11 cellular contexts compared by ENCODE assay signal in genomic region chr12:49624919-49625577, GRCh38. TPM values are rescaled to one million over a fixed set of nuclear protein-coding genes. Genes with fewer than 3 reads are reported as not detected.
A peak's percentile ranks its signal among the peaks of the same experiment; 100 is the strongest.
DNase-seq lines count a peak whose midpoint lies in the region; ATAC-seq and TF ChIP-seq lines count a peak whose summit lies in the region.
"Had no signal": no experiment of that assay in that cellular context is flagged by ENCODE, and none has a peak within 500 bp of the region (broad histone marks: within the 10 kb centered on the region; RNA-seq: fewer than 3 reads in every experiment).

No MANE protein-coding gene starts in this region.

- no peak overlapping the region for H3K27ac Mint-ChIP-seq in CD4-positive, alpha-beta T cell

- CTCF ChIA-PET in CD4-positive, alpha-beta T cell (lab: Charles Lee) = interaction anchor here (0.5 to 3.1 kb wide), 5 partner anchors 12 to 267 kb away, joined by 3 to 26 read pairs (median 9); partner anchors contain the start of gene TMBIM6

- DNase-seq in CD4-positive, alpha-beta T cell = no peak
- DNase-seq in HCEC 1CT (peak; percentile 23), astrocyte of the hippocampus (ENCODE audit: low read depth, low spot score) (peak; percentile 22), NCI-H1417 treated with DMSO at 0.1 percent for 48 hours (lab: John Stamatoyannopoulos, UW) (no peak), upper lobe of left lung (no peak), anterior cingulate cortex (lab: John Stamatoyannopoulos, UW) (no peak)
- DNase-seq: NCI-H774, WERI-Rb-1 had no signal

- H3K36me3 Mint-ChIP-seq in CD4-positive, alpha-beta T cell (ENCODE audit: low read depth) = no peaks in the 10 kb centered on the region

- no peak for TF ChIP-seq EP300 in upper lobe of left lung (IDR thresholded peaks at IDR 0.05)

- no peaks in the 10 kb centered on the region for H3K9me3 ChIP-seq in CD4-positive, alpha-beta T cell (ENCODE audit: control insufficient read depth, low read length)
- no peaks in the 10 kb centered on the region for H3K9me3 ChIP-seq in muscle layer of colon (ENCODE audit: low read length)
- no peaks in the 10 kb centered on the region for H3K9me3 ChIP-seq in upper lobe of left lung

- no peak overlapping the region for H3K27ac ChIP-seq in CD4-positive, alpha-beta T cell (ENCODE audit: low read depth, low read length)
- H3K27ac ChIP-seq in muscle layer of colon (ENCODE audit: low read depth, low read length) = peak overlapping the region; percentile 38
- peak overlapping the region in 1 of 4 donors; percentile 80 for H3K27ac ChIP-seq in upper lobe of left lung
- H3K27ac ChIP-seq: KMS-11, WERI-Rb-1 had no signal

- H3K4me1 ChIP-seq in muscle layer of colon (ENCODE audit: insufficient read depth, low read length) (peaks cover 22% of the 10 kb centered on the region), upper lobe of left lung (peaks cover 10 to 25% (median 14%) of the 10 kb centered on the region in 4 donors)

- no peak overlapping the region for H3K9ac ChIP-seq in muscle layer of colon (ENCODE audit: low read length)
- H3K9ac ChIP-seq: KMS-11 had no signal

- intact Hi-C loops in CD4-positive, alpha-beta T cell (cut with DNase I, micrococcal nuclease) = loop anchor here in 1 of 2 experiments (2.0 to 10.0 kb wide), 6 partner anchors 58 to 660 kb away; partner anchors contain the start of genes BCDIN3D, LIMA1 and NCKAP5L

- no peaks in the 10 kb centered on the region for H3K27me3 ChIP-seq in CD4-positive, alpha-beta T cell (ENCODE audit: control insufficient read depth, insufficient read depth, low read length)
- H3K27me3 ChIP-seq in muscle layer of colon (ENCODE audit: control insufficient read depth in 1 of 2, insufficient read depth in 2 of 2, low read length in 2 of 2) (no peaks in the 10 kb centered on the region), upper lobe of left lung (no peaks in the 10 kb centered on the region)

- peaks cover 30% of the 10 kb centered on the region for H3K4me1 Mint-ChIP-seq in CD4-positive, alpha-beta T cell (ENCODE audit: low read depth)

- no peaks in the 10 kb centered on the region for H3K9me3 Mint-ChIP-seq in CD4-positive, alpha-beta T cell

- POLR2A ChIA-PET in CD4-positive, alpha-beta T cell (lab: Charles Lee) = interaction anchor here (0.6 to 3.0 kb wide), 3 partner anchors 8 to 390 kb away, joined by 3 to 11 read pairs (median 4); partner anchors contain the start of gene TMBIM6

- TF ChIP-seq POLR2A in upper lobe of left lung (IDR thresholded peaks at IDR 0.05) = no peak

- no peak for ATAC-seq in CD4-positive, alpha-beta T cell (ENCODE audit: poor library complexity)
- no peak for ATAC-seq in upper lobe of left lung (ENCODE audit: low FRiP score in 2 of 2)
- ATAC-seq in GM21528 (IDR thresholded peaks at IDR 0.05; ENCODE audit: low FRiP score, unreplicated experiment) = no peak

- H3K4me3 Mint-ChIP-seq in CD4-positive, alpha-beta T cell = peak overlapping the region; percentile 43

- TF ChIP-seq CTCF in CD4-positive, alpha-beta T cell (IDR thresholded peaks at IDR 0.05) = no peak
- TF ChIP-seq CTCF in upper lobe of left lung (IDR thresholded peaks at IDR 0.05) = no peak

- no peaks in the 10 kb centered on the region for H3K36me3 ChIP-seq in muscle layer of colon (ENCODE audit: insufficient read depth, low read length)
- no peaks in the 10 kb centered on the region for H3K36me3 ChIP-seq in upper lobe of left lung
- H3K36me3 ChIP-seq: WERI-Rb-1 had no signal

- no peaks in the 10 kb centered on the region for H3K27me3 Mint-ChIP-seq in CD4-positive, alpha-beta T cell

- H3K4me3 ChIP-seq in muscle layer of colon (ENCODE audit: low read depth in 1 of 2, low read length in 2 of 2) (no peak overlapping the region), upper lobe of left lung (no peak overlapping the region)

- WGBS in upper lobe of left lung, 2 donors = 60 to 65% methylated on average over 4 of the region's 4 CpGs

RNA-seq across cellular contexts. Expression of gene PRPF40B, which starts 1.7 kb away (rescaled TPM):
- total RNA-seq in CD4-positive, alpha-beta T cell = 1 to 10 TPM; 4.7 to 6.5 TPM
- total RNA-seq in upper lobe of left lung = 10 to 100 TPM; 10.8 to 63.9 (median 16.9) TPM

RNA-seq across cellular contexts. Expression of gene FAM186B, which starts 19.6 kb away (rescaled TPM):
- total RNA-seq in CD4-positive, alpha-beta T cell = under 1 TPM; 0.64 to 0.74 TPM
- total RNA-seq in upper lobe of left lung = 1 to 10 TPM in 2 of 6 donors, under 1 TPM in 4; 0.20 to 3.1 (median 0.73) TPM

RNA-seq across cellular contexts. Expression of gene MCRS1, which starts 57.1 kb away (rescaled TPM):
- 10 to 100 TPM; 49.0 to 56.4 TPM for total RNA-seq in CD4-positive, alpha-beta T cell
- 10 to 100 TPM; 39.6 to 85.9 (median 62.7) TPM for total RNA-seq in upper lobe of left lung

Comparison
In these comparisons a context has a peak if more than half of its experiments do, and no peak if none do; other contexts are left out.
1. DNase-seq: peak in HCEC 1CT (single experiment) and astrocyte of the hippocampus (single experiment); none in CD4-positive, alpha-beta T cell (0 of 10), NCI-H1417 treated with DMSO at 0.1 percent for 48 hours (single experiment), upper lobe of left lung (0 of 2) and anterior cingulate cortex (0 of 58).